Comparison of ENCODE assay signal across 23 cellular contexts in the genomic region with DNA sequence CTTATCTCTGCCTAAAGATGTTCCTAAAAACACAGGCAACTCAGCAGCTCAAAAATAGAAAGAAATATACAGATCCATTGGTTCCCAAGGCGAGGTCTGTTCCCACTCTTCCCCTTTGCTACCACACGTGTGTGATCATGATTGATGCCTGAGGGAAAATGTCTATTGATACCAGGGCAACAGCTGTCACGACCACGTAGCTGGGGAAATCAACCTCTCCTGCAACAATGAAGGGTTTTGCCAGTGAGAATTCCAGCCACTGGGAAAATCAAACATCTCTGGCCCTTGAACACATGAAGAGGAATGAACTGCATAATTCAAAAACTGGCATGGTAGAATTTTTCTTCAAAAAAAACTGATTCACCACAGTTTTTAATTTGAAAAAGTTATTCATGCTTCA.
DNase-seq lines count a peak whose midpoint lies in the region; ATAC-seq and TF ChIP-seq lines count a peak whose summit lies in the region.
"Had no signal": no experiment of that assay in that cellular context is flagged by ENCODE, and none has a peak within 500 bp of the region (broad histone marks: within the 10 kb centered on the region; RNA-seq: fewer than 3 reads in every experiment).

No MANE protein-coding gene starts in this region.

- BruUV-seq in Caco-2 (replicated peaks; lab: Mats Ljungman, UMichigan): no TSS peak

- peaks cover 77% of the 10 kb centered on the region for H3K36me3 Mint-ChIP-seq in CD4-positive, alpha-beta T cell (ENCODE audit: low read depth)
- peaks cover 17% of the 10 kb centered on the region for H3K36me3 Mint-ChIP-seq in Caco-2 (ENCODE audit: insufficient read depth, unreplicated experiment)

- H3K27me3 ChIP-seq in CD4-positive, alpha-beta T cell (ENCODE audit: control insufficient read depth, insufficient read depth, low read length): no peaks in the 10 kb centered on the region
- H3K27me3 ChIP-seq in GM23248 (replicated peaks; ENCODE audit: insufficient read depth): no peaks in the 10 kb centered on the region
- H3K27me3 ChIP-seq in dorsolateral prefrontal cortex: peaks cover 0 to 49% (median 5%) of the 10 kb centered on the region in 45 donors
- H3K27me3 ChIP-seq in Caco-2 (replicated peaks; ENCODE audit: control insufficient read depth, insufficient read depth, low read length): no peaks in the 10 kb centered on the region

- H3K9me2 ChIP-seq in GM23248 (ENCODE audit: insufficient read depth): no peaks in the 10 kb centered on the region

- H3K4me1 Mint-ChIP-seq in CD4-positive, alpha-beta T cell (ENCODE audit: low read depth): peaks cover 55% of the 10 kb centered on the region
- peaks cover 18% of the 10 kb centered on the region for H3K4me1 Mint-ChIP-seq in Caco-2 (ENCODE audit: low read depth, unreplicated experiment)

- in situ Hi-C loops in GM23248 (cut with MboI): no loop called here

- POLR2A ChIA-PET in CD4-positive, alpha-beta T cell (lab: Charles Lee): interaction anchor here (0.6 kb wide), 1 partner anchor 1669 kb away, joined by 3 read pairs; no protein-coding TSS in a partner anchor
- POLR2A ChIA-PET in Caco-2 (lab: Charles Lee): no interaction called here

- H3K4me3 Mint-ChIP-seq in CD4-positive, alpha-beta T cell: no peak overlapping the region
- H3K4me3 Mint-ChIP-seq in Caco-2 (ENCODE audit: unreplicated experiment): no peak overlapping the region
- H3K4me3 Mint-ChIP-seq: T-cell had no signal

- H3K27ac ChIP-seq in CD4-positive, alpha-beta T cell (ENCODE audit: low read depth, low read length): no peak overlapping the region
- H3K27ac ChIP-seq in GM23248 (peak overlapping the region; percentile 97; the same call in 1 of the 2 replicates), dorsolateral prefrontal cortex (peak overlapping the region in 47 of 59 donors; percentile 10 to 90 (median 73))
- H3K27ac ChIP-seq: HL-60 had no signal

- peaks cover 86% of the 10 kb centered on the region for H3K79me2 ChIP-seq in GM23248 (ENCODE audit: insufficient read depth)

- no peak overlapping the region for H3K4me2 ChIP-seq in GM23248 (ENCODE audit: unreplicated experiment)

- peak overlapping the region; percentile 71 for H3K27ac Mint-ChIP-seq in CD4-positive, alpha-beta T cell
- H3K27ac Mint-ChIP-seq in Caco-2 (ENCODE audit: unreplicated experiment): no peak overlapping the region
- H3K27ac Mint-ChIP-seq: T-cell had no signal

- TF ChIP-seq CTCF in CD4-positive, alpha-beta T cell (IDR thresholded peaks at IDR 0.05): no peak
- TF ChIP-seq CTCF in dorsolateral prefrontal cortex (IDR thresholded peaks at IDR 0.05 in 54 of 56, conservative IDR thresholded peaks at IDR 0.05 in 2 of 56; ENCODE audit: low read depth in 1 of 56, partially characterized antibody in 56 of 56) (no peak), Caco-2 (IDR thresholded peaks at IDR 0.05; ENCODE audit: insufficient read depth in 1 of 2, low read depth in 1 of 2, low read length in 1 of 2, severe bottlenecking in 1 of 2, unreplicated experiment in 1 of 2) (no peak)

- no peak overlapping the region for H2AFZ ChIP-seq in GM23248

- ATAC-seq in CD4-positive, alpha-beta T cell (ENCODE audit: poor library complexity): no peak
- ATAC-seq in GM21447 (IDR thresholded peaks at IDR 0.05; ENCODE audit: unreplicated experiment): no peak
- ATAC-seq: HepG2, T-cell had no signal

- H4K20me1 ChIP-seq in GM23248 (ENCODE audit: insufficient read depth): no peaks in the 10 kb centered on the region

- H3K36me3 ChIP-seq in GM23248 (ENCODE audit: low read depth) (no peaks in the 10 kb centered on the region), Caco-2 (ENCODE audit: control insufficient read depth, insufficient read depth, low read length) (no peaks in the 10 kb centered on the region)

- no peaks in the 10 kb centered on the region for H3K9me3 ChIP-seq in CD4-positive, alpha-beta T cell (ENCODE audit: control insufficient read depth, low read length)
- no peaks in the 10 kb centered on the region for H3K9me3 ChIP-seq in GM23248 (ENCODE audit: low read depth)
- H3K9me3 ChIP-seq in Caco-2: no peaks in the 10 kb centered on the region

- H3K9ac ChIP-seq in GM23248: no peak overlapping the region

- H3K4me3 ChIP-seq in GM23248: no peak overlapping the region
- no peak overlapping the region for H3K4me3 ChIP-seq in dorsolateral prefrontal cortex
- no peak overlapping the region for H3K4me3 ChIP-seq in Caco-2 (ENCODE audit: low read depth, low read length)

- peaks cover 32% of the 10 kb centered on the region for H3F3A ChIP-seq in GM23248 (ENCODE audit: insufficient read depth)

- intact Hi-C loops in CD4-positive, alpha-beta T cell (cut with DNase I, micrococcal nuclease): no loop called here
- intact Hi-C loops in dorsolateral prefrontal cortex (cut with DNase I) (no loop called here), Caco-2 (cut with micrococcal nuclease; ENCODE audit: unreplicated experiment) (no loop called here)

- WGBS in GM23248 (ENCODE audit: low coverage in 1 of 2, low lambda C conversion rate in 2 of 2, missing lambda C conversion rate in 2 of 2), 2 experiments: 71 to 80% methylated on average over 4 of the region's 4 CpGs

- no peaks in the 10 kb centered on the region for H3K27me3 Mint-ChIP-seq in CD4-positive, alpha-beta T cell
- no peaks in the 10 kb centered on the region for H3K27me3 Mint-ChIP-seq in Caco-2 (ENCODE audit: insufficient read depth, unreplicated experiment)
- H3K27me3 Mint-ChIP-seq: T-cell had no signal

- DNase-seq in CD4-positive, alpha-beta T cell: no peak
- DNase-seq in GM23248 (no peak), dorsolateral prefrontal cortex (no peak), retina (peak; percentile 15), Caco-2 (no peak)
- no peak for DNase-seq in NK-92 treated with Interleukin-12 subunit alpha and Interleukin-12 subunit beta, amount 100 ng/mL, for 24 hours (lab: John Stamatoyannopoulos, UW)
- DNase-seq: DMS53, GDM1, H7, KG1, NCI-H1092 treated with DMSO at 0.1 percent for 48 hours, NCI-H146, NCI-H2029, NCI-H2171, NCI-H345, NCI-H524, PC-3, RPMI8226, SHP77 treated with DMSO at 0.1 percent for 48 hours, T-cell had no signal

- H3K4me1 ChIP-seq in GM23248 (ENCODE audit: insufficient read depth): peaks cover 33% of the 10 kb centered on the region
- peaks cover 5% of the 10 kb centered on the region; the same call in 1 of the 2 replicates for H3K4me1 ChIP-seq in Caco-2

- CTCF ChIA-PET in CD4-positive, alpha-beta T cell (lab: Charles Lee): interaction anchor here (1.2 kb wide), 1 partner anchor 29 kb away, joined by 4 read pairs; no protein-coding TSS in a partner anchor
- CTCF ChIA-PET in Caco-2 (lab: Charles Lee): no interaction called here

- no peaks in the 10 kb centered on the region for H3K9me3 Mint-ChIP-seq in CD4-positive, alpha-beta T cell
- H3K9me3 Mint-ChIP-seq in Caco-2 (ENCODE audit: unreplicated experiment): peaks cover 9% of the 10 kb centered on the region
- H3K9me3 Mint-ChIP-seq: T-cell had no signal
